ENCODE assay signal across 19 cellular contexts in genomic region chrX:97692575-97692974, GRCh38.
DNase-seq lines count a peak whose midpoint lies in the region; ATAC-seq and TF ChIP-seq lines count a peak whose summit lies in the region.
"Had no signal": no experiment of that assay in that cellular context is flagged by ENCODE, and none has a peak within 500 bp of the region (broad histone marks: within the 10 kb centered on the region; RNA-seq: fewer than 3 reads in every experiment).

No MANE protein-coding gene starts in this region.

- H3K79me2 ChIP-seq in H9 (ENCODE audit: insufficient read depth, low read length), result no peaks in the 10 kb centered on the region
- no peaks in the 10 kb centered on the region for H3K79me2 ChIP-seq in Loucy (ENCODE audit: insufficient read depth, low read length)
- no peaks in the 10 kb centered on the region for H3K79me2 ChIP-seq in neural progenitor cell (ENCODE audit: low read depth)

- H3K9me3 Mint-ChIP-seq in H9 (peaks cover 4 to 7% of the 10 kb centered on the region in 2 experiments; a peak in 3 of 5 replicates), chondrocyte (ENCODE audit: low read depth) (peaks cover 11% of the 10 kb centered on the region), neural progenitor cell (peaks cover 33% of the 10 kb centered on the region)
- H3K9me3 Mint-ChIP-seq in activated CD8-positive, alpha-beta memory T cell treated with anti-CD3 and anti-CD28 coated beads, Interleukin-2, amount 10 ng/mL, durations not matched to agents 7 days and 5 days (ENCODE audit: low read depth), result no peaks in the 10 kb centered on the region
- H3K9me3 Mint-ChIP-seq: IgD-negative memory B cell had no signal

- H3K23ac ChIP-seq in H9 (ENCODE audit: insufficient read length, low read depth, low read length), result no peak overlapping the region

- no peak overlapping the region for H3K4me2 ChIP-seq in H9 (ENCODE audit: insufficient read depth, insufficient read length, low read length)
- H3K4me2 ChIP-seq in Loucy (ENCODE audit: low read depth, low read length, poor library complexity, severe bottlenecking), result no peak overlapping the region
- H3K4me2 ChIP-seq in neural progenitor cell, result peak overlapping the region; percentile 12
- H3K4me2 ChIP-seq: BLaER1 treated with 17β-estradiol and CSF1 and Interleukin-3, amounts not matched to agents 10 nM and 100 nM had no signal

- no peak overlapping the region for H2BK120ac ChIP-seq in H9 (ENCODE audit: low read depth, low read length, poor library complexity, severe bottlenecking)

- no peak overlapping the region for H3K4me3 Mint-ChIP-seq in H9
- H3K4me3 Mint-ChIP-seq in chondrocyte (ENCODE audit: unreplicated experiment), result no peak overlapping the region
- H3K4me3 Mint-ChIP-seq in neural progenitor cell, result no peak overlapping the region
- no peak overlapping the region for H3K4me3 Mint-ChIP-seq in activated CD8-positive, alpha-beta memory T cell treated with anti-CD3 and anti-CD28 coated beads, Interleukin-2, amount 10 ng/mL, durations not matched to agents 7 days and 5 days
- H3K4me3 Mint-ChIP-seq: IgD-negative memory B cell had no signal

- whole genome bisulfite sequencing in H9 (ENCODE audit: extremely low coverage, insufficient read length, low lambda C conversion rate), result no CpG with 5 or more reads among the region's 2 CpGs

- no peak overlapping the region for H3T11ph ChIP-seq in H9 (ENCODE audit: low read length)

- TF ChIP-seq CTCF in H9 (conservative IDR thresholded peaks at IDR 0.05) (peak; percentile 53; the same call in 2 of the 3 replicates), Loucy (conservative IDR thresholded peaks at IDR 0.05; ENCODE audit: low read length) (peak; percentile 22; the same call in 1 of the 2 replicates), chondrocyte (IDR thresholded peaks at IDR 0.05) (peak; percentile 61), neural progenitor cell (IDR thresholded peaks at IDR 0.05) (peak; percentile 25)

- ATAC-seq in HG03139 (IDR thresholded peaks at IDR 0.05; ENCODE audit: unreplicated experiment), result no peak
- ATAC-seq in activated CD8-positive, alpha-beta memory T cell treated with anti-CD3 and anti-CD28 coated beads, Interleukin-2, amount 10 ng/mL, durations not matched to agents 7 days and 5 days, result no peak

- no peaks in the 10 kb centered on the region for H3K27me3 ChIP-seq in H9 (ENCODE audit: insufficient read depth, low read length)
- no peaks in the 10 kb centered on the region for H3K27me3 ChIP-seq in Loucy (ENCODE audit: insufficient read depth, low read length, poor library complexity, severe bottlenecking)
- H3K27me3 ChIP-seq in neural progenitor cell, result no peaks in the 10 kb centered on the region

- H3K9ac ChIP-seq in H9 (ENCODE audit: extremely low read depth, insufficient read length, low read length) (no peak overlapping the region), Loucy (ENCODE audit: low read depth, low read length, poor library complexity, severe bottlenecking) (no peak overlapping the region), neural progenitor cell (no peak overlapping the region)
- H3K9ac ChIP-seq: BLaER1 treated with 17β-estradiol and CSF1 and Interleukin-3, amounts not matched to agents 10 nM and 100 nM had no signal

- H2AFZ ChIP-seq in H9 (ENCODE audit: low read length), result no peak overlapping the region
- no peak overlapping the region for H2AFZ ChIP-seq in Loucy (ENCODE audit: low read length)
- no peak overlapping the region for H2AFZ ChIP-seq in neural progenitor cell (replicated peaks)

- no peak overlapping the region for H3K4me3 ChIP-seq in Loucy (ENCODE audit: low read length, poor library complexity, severe bottlenecking)
- no peak overlapping the region for H3K4me3 ChIP-seq in neural progenitor cell
- H3K4me3 ChIP-seq: BLaER1 treated with 17β-estradiol and CSF1 and Interleukin-3, amounts not matched to agents 10 nM and 100 nM; HAP-1 had no signal

- H3K9me2 ChIP-seq in Loucy (replicated peaks; ENCODE audit: low read depth, low read length), result no peaks in the 10 kb centered on the region

- peak overlapping the region in 1 of 3 experiments; percentile 40; a peak in 2 of 7 replicates for H3K27ac Mint-ChIP-seq in H9
- H3K27ac Mint-ChIP-seq in chondrocyte (ENCODE audit: unreplicated experiment), result no peak overlapping the region
- no peak overlapping the region for H3K27ac Mint-ChIP-seq in neural progenitor cell
- no peak overlapping the region for H3K27ac Mint-ChIP-seq in activated CD8-positive, alpha-beta memory T cell treated with anti-CD3 and anti-CD28 coated beads, Interleukin-2, amount 10 ng/mL, durations not matched to agents 7 days and 5 days
- H3K27ac Mint-ChIP-seq: IgD-negative memory B cell had no signal

- no peak overlapping the region for H2BK12ac ChIP-seq in H9 (ENCODE audit: insufficient read length, low read depth, low read length)

- H2BK15ac ChIP-seq in H9 (ENCODE audit: low read depth, low read length), result no peak overlapping the region

- H2BK20ac ChIP-seq in H9 (ENCODE audit: low read depth, low read length, poor library complexity, severe bottlenecking), result no peak overlapping the region

- H3K23me2 ChIP-seq in H9 (ENCODE audit: insufficient read length, low read depth, low read length, poor library complexity, severe bottlenecking), result no peaks in the 10 kb centered on the region

- H3K56ac ChIP-seq in H9 (ENCODE audit: insufficient read length, low read depth, low read length), result no peak overlapping the region

- no peaks in the 10 kb centered on the region for H3K36me3 ChIP-seq in Loucy (ENCODE audit: insufficient read depth, low read length)
- H3K36me3 ChIP-seq in neural progenitor cell, result peaks cover under 1% of the 10 kb centered on the region
- H3K36me3 ChIP-seq: BLaER1 treated with 17β-estradiol and CSF1 and Interleukin-3, amounts not matched to agents 10 nM and 100 nM; HAP-1 had no signal

- H3K18ac ChIP-seq in H9 (ENCODE audit: insufficient read length, low read depth, low read length), result no peak overlapping the region

- H3K36me3 Mint-ChIP-seq in H9 (ENCODE audit: insufficient read depth in 1 of 3, low read depth in 3 of 3) (peaks cover 0 to 14% (median 9%) of the 10 kb centered on the region in 3 experiments; a peak in 4 of 7 replicates), chondrocyte (ENCODE audit: low read depth) (no peaks in the 10 kb centered on the region), neural progenitor cell (peaks cover 6% of the 10 kb centered on the region)
- H3K36me3 Mint-ChIP-seq in activated CD8-positive, alpha-beta memory T cell treated with anti-CD3 and anti-CD28 coated beads, Interleukin-2, amount 10 ng/mL, durations not matched to agents 7 days and 5 days, result no peaks in the 10 kb centered on the region
- H3K36me3 Mint-ChIP-seq: IgD-negative memory B cell had no signal

- H3F3A ChIP-seq in Loucy (ENCODE audit: low read depth) (no peaks in the 10 kb centered on the region), neural progenitor cell (ENCODE audit: low read depth) (peaks cover 18% of the 10 kb centered on the region)

- no peak overlapping the region for H3K14ac ChIP-seq in H9 (ENCODE audit: insufficient read depth, low read length)

- no peak overlapping the region for H4K91ac ChIP-seq in H9 (ENCODE audit: insufficient read length, low read depth, low read length)

- no peak overlapping the region for H4K8ac ChIP-seq in H9 (replicated peaks; ENCODE audit: insufficient read length, low read depth, low read length)

- H3K27me3 Mint-ChIP-seq in H9 (ENCODE audit: low read depth), result no peaks in the 10 kb centered on the region
- no peaks in the 10 kb centered on the region for H3K27me3 Mint-ChIP-seq in chondrocyte (ENCODE audit: low read depth)
- no peaks in the 10 kb centered on the region for H3K27me3 Mint-ChIP-seq in neural progenitor cell (ENCODE audit: insufficient read depth, low read depth)
- H3K27me3 Mint-ChIP-seq in activated CD8-positive, alpha-beta memory T cell treated with anti-CD3 and anti-CD28 coated beads, Interleukin-2, amount 10 ng/mL, durations not matched to agents 7 days and 5 days, result peaks cover 5% of the 10 kb centered on the region

- no peaks in the 10 kb centered on the region for H3K4me1 ChIP-seq in H9 (ENCODE audit: insufficient read depth, low read length)
- no peaks in the 10 kb centered on the region for H3K4me1 ChIP-seq in Loucy (ENCODE audit: insufficient read depth, low read length, poor library complexity, severe bottlenecking)
- H3K4me1 ChIP-seq in neural progenitor cell, result peaks cover 34% of the 10 kb centered on the region
- H3K4me1 ChIP-seq: BLaER1 treated with 17β-estradiol and CSF1 and Interleukin-3, amounts not matched to agents 10 nM and 100 nM had no signal

- H3K27ac ChIP-seq in H9 (ENCODE audit: insufficient read length, low read depth, low read length), result no peak overlapping the region
- H3K27ac ChIP-seq in neural progenitor cell, result peak overlapping the region; percentile 40
- H3K27ac ChIP-seq: BLaER1 treated with 17β-estradiol and CSF1 and Interleukin-3, amounts not matched to agents 10 nM and 100 nM; HL-60 had no signal

- no peak overlapping the region for H3K4ac ChIP-seq in H9 (ENCODE audit: low read depth, low read length)

- no peak overlapping the region for H4K5ac ChIP-seq in H9 (ENCODE audit: insufficient read length, low read depth, low read length)

- no peak overlapping the region for H2AK5ac ChIP-seq in H9 (ENCODE audit: insufficient read length, low read length)

- no peaks in the 10 kb centered on the region for H4K20me1 ChIP-seq in H9 (ENCODE audit: control insufficient read depth, insufficient read depth, insufficient read length)
- H4K20me1 ChIP-seq in Loucy (ENCODE audit: insufficient read depth, low read length, poor library complexity, severe bottlenecking), result no peaks in the 10 kb centered on the region
- H4K20me1 ChIP-seq in neural progenitor cell (ENCODE audit: low read depth), result no peaks in the 10 kb centered on the region
- H4K20me1 ChIP-seq: BLaER1 treated with 17β-estradiol and CSF1 and Interleukin-3, amounts not matched to agents 10 nM and 100 nM had no signal

- no peak overlapping the region for H2BK5ac ChIP-seq in H9 (ENCODE audit: insufficient read length, low read length)

- no peaks in the 10 kb centered on the region for H3K79me1 ChIP-seq in H9 (ENCODE audit: insufficient read depth, low read depth, low read length, poor library complexity, severe bottlenecking)

- H3K4me1 Mint-ChIP-seq in H9 (peaks cover 34% of the 10 kb centered on the region in 2 experiments), chondrocyte (ENCODE audit: low read depth) (peaks cover 7% of the 10 kb centered on the region), neural progenitor cell (peaks cover 20% of the 10 kb centered on the region)
- H3K4me1 Mint-ChIP-seq in activated CD8-positive, alpha-beta memory T cell treated with anti-CD3 and anti-CD28 coated beads, Interleukin-2, amount 10 ng/mL, durations not matched to agents 7 days and 5 days, result no peaks in the 10 kb centered on the region
- H3K4me1 Mint-ChIP-seq: IgD-negative memory B cell had no signal

- DNase-seq in H9 (no peak), chondrocyte (ENCODE audit: low spot score) (no peak), neural progenitor cell (ENCODE audit: low spot score) (no peak)
- DNase-seq in activated CD4-positive, alpha-beta T cell treated with anti-CD3 and anti-CD28 coated beads, Interleukin-2, amount 50 U/mL, for 48 hours, result no peak
- DNase-seq in activated CD8-positive, alpha-beta memory T cell treated with anti-CD3 and anti-CD28 coated beads, Interleukin-2, amount 10 ng/mL, durations not matched to agents 7 days and 5 days, result no peak
- DNase-seq: DMS79 treated with DMSO at 0.1 percent for 48 hours, Kasumi-1, MM.1S, NCI-H1092, NCI-H1436 treated with DMSO at 0.1 percent for 48 hours, NCI-H2029, NCI-H526, SHP77 treated with DMSO at 0.1 percent for 48 hours had no signal

- CTCF ChIA-PET in activated CD8-positive, alpha-beta memory T cell treated with anti-CD3 and anti-CD28 coated beads, Interleukin-2, amount 10 ng/mL, durations not matched to agents 7 days and 5 days (lab: Charles Lee), result no interaction called here

- H3K9me3 ChIP-seq in H9 (ENCODE audit: control insufficient read depth, low read depth, low read length), result no peaks in the 10 kb centered on the region
- H3K9me3 ChIP-seq in Loucy (ENCODE audit: insufficient read depth, low read depth, low read length), result no peaks in the 10 kb centered on the region
- H3K9me3 ChIP-seq in neural progenitor cell (ENCODE audit: low read depth), result no peaks in the 10 kb centered on the region
- H3K9me3 ChIP-seq: HAP-1 had no signal
